Comparison of ENCODE assay signal across 5 cellular contexts in the genomic region with DNA sequence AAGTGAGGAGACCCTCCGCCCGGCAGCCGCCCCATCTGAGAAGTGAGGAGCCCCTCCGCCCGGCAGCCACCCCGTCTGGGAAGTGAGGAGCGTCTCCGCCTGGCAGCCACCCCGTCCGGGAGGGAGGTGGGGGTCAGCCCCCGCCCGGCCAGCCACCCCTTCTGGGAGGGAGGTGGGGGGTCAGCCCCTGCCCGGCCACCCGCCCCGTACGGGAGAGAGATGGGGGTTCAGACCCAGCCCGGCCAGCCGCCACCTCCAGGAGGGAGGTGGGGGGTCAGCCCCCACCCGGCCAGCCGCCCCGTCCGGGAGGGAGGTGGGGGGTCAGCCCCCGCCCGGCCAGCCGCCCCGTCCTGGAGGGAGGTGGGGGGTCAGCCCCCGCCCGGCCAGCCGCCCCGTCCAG. TPM values are rescaled to one million over a fixed set of nuclear protein-coding genes. Genes with fewer than 3 reads are reported as not detected.
"Had no signal": no experiment of that assay in that cellular context is flagged by ENCODE, and none has a peak within 500 bp of the region (broad histone marks: within the 10 kb centered on the region; RNA-seq: fewer than 3 reads in every experiment).

No MANE protein-coding gene starts in this region.

RNA-seq across cellular contexts. Expression of gene ZNF695, which starts 24.4 kb away (rescaled TPM):
- total RNA-seq: naive thymus-derived CD8-positive, alpha-beta T cell; psoas muscle; right lobe of liver had no signal
- polyA plus RNA-seq: naive thymus-derived CD4-positive, alpha-beta T cell; naive thymus-derived CD8-positive, alpha-beta T cell; pancreas had no signal
